ENCODE assay signal across 8 cellular contexts in genomic region chr11:83819936-83820549, GRCh38.
DNase-seq lines count a peak whose midpoint lies in the region; ATAC-seq, FAIRE-seq and TF ChIP-seq lines count a peak whose summit lies in the region.

No MANE protein-coding gene starts in this region.

- peak in 2 of 3 experiments; percentile 58 to 66; a peak in 4 of 6 replicates for TF ChIP-seq CTCF in HCT116 (IDR thresholded peaks at IDR 0.05 in 2 of 3, conservative IDR thresholded peaks at IDR 0.05 in 1 of 3; ENCODE audit: borderline replicate concordance in 1 of 3, insufficient read depth in 1 of 3, low read depth in 2 of 3, low read length in 2 of 3)
- TF ChIP-seq CTCF in K562 (IDR thresholded peaks at IDR 0.05 in 2 of 3, conservative IDR thresholded peaks at IDR 0.05 in 1 of 3; ENCODE audit: insufficient read depth in 2 of 3, low read depth in 1 of 3, low read length in 3 of 3), result peak in 2 of 3 experiments; percentile 28 to 82; a peak in 3 of 6 replicates
- peak; percentile 43 for TF ChIP-seq CTCF in kidney epithelial cell (IDR thresholded peaks at IDR 0.05; ENCODE audit: insufficient read depth, low read length, poor library complexity, severe bottlenecking)

- no peaks in the 10 kb centered on the region for H3K36me3 ChIP-seq in HCT116 (ENCODE audit: control insufficient read depth in 1 of 2, insufficient read depth in 2 of 2, low read length in 2 of 2)
- no peaks in the 10 kb centered on the region for H3K36me3 ChIP-seq in K562 (ENCODE audit: control insufficient read depth, insufficient read depth, low read length)
- no peaks in the 10 kb centered on the region for H3K36me3 ChIP-seq in kidney epithelial cell (ENCODE audit: control insufficient read depth, insufficient read depth, low read length)

- H3K27me3 ChIP-seq in HCT116 (ENCODE audit: insufficient read depth, low read length), result peaks cover 16% of the 10 kb centered on the region
- no peaks in the 10 kb centered on the region for H3K27me3 ChIP-seq in K562 (ENCODE audit: control insufficient read depth in 2 of 2, insufficient read depth in 2 of 2, low read length in 2 of 2)
- H3K27me3 ChIP-seq in kidney epithelial cell (ENCODE audit: control insufficient read depth, insufficient read depth, low read length), result no peaks in the 10 kb centered on the region

- H3K4me1 ChIP-seq in HCT116 (ENCODE audit: control insufficient read depth in 1 of 2, insufficient read depth in 2 of 2, low read length in 2 of 2) (peaks cover 0 to 4% of the 10 kb centered on the region in 2 experiments; a peak in 1 of 4 replicates), K562 (replicated peaks in 1 of 2; ENCODE audit: control insufficient read depth in 2 of 2, insufficient read depth in 2 of 2, low read length in 2 of 2) (no peaks in the 10 kb centered on the region)

- no peak for TF ChIP-seq EP300 in K562 (IDR thresholded peaks at IDR 0.05; ENCODE audit: low read length)

- H3K9me3 ChIP-seq in HCT116 (ENCODE audit: control insufficient read depth in 1 of 2, insufficient read depth in 1 of 2, low read depth in 1 of 2, low read length in 2 of 2) (no peaks in the 10 kb centered on the region), K562 (replicated peaks; ENCODE audit: control insufficient read depth, insufficient read depth, low read depth, low read length) (no peaks in the 10 kb centered on the region)

- peak; percentile 63; the same call in 1 of the 2 replicates for ATAC-seq in HCT116
- ATAC-seq in K562, result peak; percentile 83
- no peak for ATAC-seq in HG03280 (IDR thresholded peaks at IDR 0.05; ENCODE audit: unreplicated experiment)

- peak; percentile 37 for DNase-seq in D341Med (ENCODE audit: low spot score)
- peak; percentile 35 for DNase-seq in HCT116 (ENCODE audit: low read depth, low spot score)
- peak; percentile 70 for DNase-seq in NCI-H2227 treated with DMSO at 0.1 percent for 48 hours (lab: John Stamatoyannopoulos, UW)
- peak; percentile 10 to 43 (median 29) for DNase-seq in K562 (ENCODE audit: extremely low read depth in 1 of 4, low spot score in 3 of 4)
- DNase-seq in kidney epithelial cell (ENCODE audit: low read depth), result peak; percentile 28
- DNase-seq in urothelium cell line (ENCODE audit: low spot score), result peak; percentile 54
- DNase-seq in stimulated activated CD4-positive, alpha-beta T cell treated with anti-CD3 and anti-CD28 coated beads, Interleukin-12 subunit alpha, Interleukin-12 subunit beta, amount 100 ng/mL, for 4 hours, result no peak

- H3K79me2 ChIP-seq in HCT116 (ENCODE audit: insufficient read depth, low read length), result no peaks in the 10 kb centered on the region
- H3K79me2 ChIP-seq in K562 (ENCODE audit: control insufficient read depth, insufficient read depth, low read length), result no peaks in the 10 kb centered on the region

- TF ChIP-seq RAD21 in HCT116 (IDR thresholded peaks at IDR 0.05; ENCODE audit: low read depth), result peak; percentile 79
- peak; percentile 86 to 88 for TF ChIP-seq RAD21 in K562 (CRISPR knock-in tag; conservative IDR thresholded peaks at IDR 0.05 in 1 of 2, IDR thresholded peaks at IDR 0.05 in 1 of 2)

- RAD21 ChIA-PET in HCT116 (lab: Charles Lee; ENCODE audit: low non-redundant PET in 1 of 2, low total read pairs in 2 of 2, uncharacterized antibody in 2 of 2, unreplicated experiment in 2 of 2), result no interaction called here

- H2AFZ ChIP-seq in HCT116 (ENCODE audit: low read depth, low read length, poor library complexity, severe bottlenecking) (no peak overlapping the region), K562 (ENCODE audit: low read depth, low read length) (no peak overlapping the region)

- POLR2A ChIA-PET in HCT116 (lab: Charles Lee), result no interaction called here
- POLR2A ChIA-PET in K562 (lab: Yijun Ruan, JAX), result no interaction called here

- BruUV-seq in HCT116 (replicated peaks; lab: Mats Ljungman, UMichigan) (no TSS peak), K562 (replicated peaks; lab: Mats Ljungman, UMichigan) (no TSS peak)

- no peak overlapping the region for H3K9ac ChIP-seq in HCT116 (ENCODE audit: low read length)
- no peak overlapping the region for H3K9ac ChIP-seq in K562 (ENCODE audit: insufficient read depth in 1 of 2, low read depth in 2 of 2, low read length in 2 of 2)

- peak; percentile 35 for FAIRE-seq in K562 (lab: Jason Lieb, UNC)
- no peak for FAIRE-seq in urothelium cell line (lab: Jason Lieb, UNC)

- intact Hi-C loops in HCT116 (cut with micrococcal nuclease), result loop anchor here (1.0 to 10.0 kb wide), 7 partner anchors 527 to 1103 kb away; no protein-coding TSS in a partner anchor
- intact Hi-C loops in K562 (cut with micrococcal nuclease), result loop anchor here (1.0 to 10.0 kb wide), 7 partner anchors 298 to 1138 kb away; partner anchors contain the start of genes DDIAS and PRCP

- no peaks in the 10 kb centered on the region for H4K20me1 ChIP-seq in HCT116 (ENCODE audit: insufficient read depth)
- no peaks in the 10 kb centered on the region for H4K20me1 ChIP-seq in K562 (replicated peaks; ENCODE audit: control insufficient read depth, insufficient read depth, low read length)

- WGBS in K562 (ENCODE audit: insufficient coverage, low coverage, missing lambda C conversion rate), result 0% methylated on average over 2 of the region's 2 CpGs

- no peak overlapping the region for H3K4me3 ChIP-seq in HCT116 (replicated peaks in 1 of 2; ENCODE audit: low read depth in 1 of 2, low read length in 2 of 2)
- H3K4me3 ChIP-seq in K562, result no peak overlapping the region
- no peak overlapping the region for H3K4me3 ChIP-seq in kidney epithelial cell (ENCODE audit: low read depth, low read length)

- in situ Hi-C loops in K562 (cut with MboI), result loop anchor here (25.0 kb wide), 2 partner anchors 733 to 958 kb away; no protein-coding TSS in a partner anchor

- no peaks in the 10 kb centered on the region for H3K9me1 ChIP-seq in K562 (ENCODE audit: control insufficient read depth, insufficient read depth, low read length)

- TF ChIP-seq POLR2A in HCT116 (IDR thresholded peaks at IDR 0.05; ENCODE audit: borderline replicate concordance, extremely low read depth, insufficient read depth, insufficient read length) (no peak), K562 (conservative IDR thresholded peaks at IDR 0.05) (no peak)

- CTCF ChIA-PET in HCT116 (lab: Charles Lee), result interaction anchor here (0.7 to 6.0 kb wide), 10 partner anchors 8 to 1102 kb away, joined by 3 to 31 read pairs (median 3); partner anchors contain the start of gene PRCP
- CTCF ChIA-PET in K562 (lab: Yijun Ruan, JAX; ENCODE audit: low intra/inter-chr PET ratio), result interaction anchor here (0.5 to 0.8 kb wide), 3 partner anchors 23 to 1102 kb away, joined by 3 read pairs; no protein-coding TSS in a partner anchor

- no peak overlapping the region for H3K27ac ChIP-seq in HCT116 (ENCODE audit: low read depth, low read length)
- no peak overlapping the region for H3K27ac ChIP-seq in K562 (ENCODE audit: extremely low read depth, low read depth, low read length)

- no peaks in the 10 kb centered on the region for H3K9me2 ChIP-seq in HCT116 (ENCODE audit: insufficient read depth)

- H3K4me2 ChIP-seq in HCT116 (ENCODE audit: low read length) (no peak overlapping the region), K562 (ENCODE audit: insufficient read depth, low read length) (no peak overlapping the region)

TF ChIP-seq in HCT116, 20 proteins besides CTCF, POLR2A, EP300 and RAD21 (continues in another document):
- TF ChIP-seq ZFX (IDR thresholded peaks at IDR 0.05) (no peak), ZNF274 (IDR thresholded peaks at IDR 0.05; ENCODE audit: low read depth, low read length) (no peak), CEBPB (IDR thresholded peaks at IDR 0.05; ENCODE audit: low read depth) (no peak), SIN3A (IDR thresholded peaks at IDR 0.05; ENCODE audit: low read depth) (no peak), SRF (IDR thresholded peaks at IDR 0.05; ENCODE audit: low read depth) (no peak), YY1 (IDR thresholded peaks at IDR 0.05; ENCODE audit: extremely low read depth, insufficient replicate concordance, low read depth, low read length) (no peak), EGR1 (IDR thresholded peaks at IDR 0.05; ENCODE audit: low read depth) (no peak)
- TF ChIP-seq, protein P1, sequence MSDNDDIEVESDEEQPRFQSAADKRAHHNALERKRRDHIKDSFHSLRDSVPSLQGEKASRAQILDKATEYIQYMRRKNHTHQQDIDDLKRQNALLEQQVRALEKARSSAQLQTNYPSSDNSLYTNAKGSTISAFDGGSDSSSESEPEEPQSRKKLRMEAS (IDR thresholded peaks at IDR 0.05), result no peak

TF ChIP-seq in K562, 482 proteins besides CTCF, POLR2A, EP300 and RAD21 (continues in another document):
- TF ChIP-seq HMG20B (CRISPR knock-in tag; IDR thresholded peaks at IDR 0.05), result no peak
- no peak for TF ChIP-seq ZNF41 (CRISPR knock-in tag; conservative IDR thresholded peaks at IDR 0.05)
- TF ChIP-seq MAFG (tag; conservative IDR thresholded peaks at IDR 0.05), result no peak
- TF ChIP-seq MCM7 (IDR thresholded peaks at IDR 0.05), result no peak
- no peak for TF ChIP-seq BACH1 (tag; IDR thresholded peaks at IDR 0.05)
- no peak for TF ChIP-seq GATAD2A (IDR thresholded peaks at IDR 0.05)
- no peak for TF ChIP-seq PBX2 (CRISPR knock-in tag; IDR thresholded peaks at IDR 0.05; ENCODE audit: low read depth)
- TF ChIP-seq PBX2 (tag; conservative IDR thresholded peaks at IDR 0.05; ENCODE audit: low read depth), result peak; percentile 26; the same call in 1 of the 2 replicates
- peak in 1 of 2 experiments; percentile 13; a peak in 1 of 4 replicates for TF ChIP-seq TEAD1 (CRISPR knock-in tag; IDR thresholded peaks at IDR 0.05)
